8 cellular contexts compared by ENCODE assay signal in the genomic region with DNA sequence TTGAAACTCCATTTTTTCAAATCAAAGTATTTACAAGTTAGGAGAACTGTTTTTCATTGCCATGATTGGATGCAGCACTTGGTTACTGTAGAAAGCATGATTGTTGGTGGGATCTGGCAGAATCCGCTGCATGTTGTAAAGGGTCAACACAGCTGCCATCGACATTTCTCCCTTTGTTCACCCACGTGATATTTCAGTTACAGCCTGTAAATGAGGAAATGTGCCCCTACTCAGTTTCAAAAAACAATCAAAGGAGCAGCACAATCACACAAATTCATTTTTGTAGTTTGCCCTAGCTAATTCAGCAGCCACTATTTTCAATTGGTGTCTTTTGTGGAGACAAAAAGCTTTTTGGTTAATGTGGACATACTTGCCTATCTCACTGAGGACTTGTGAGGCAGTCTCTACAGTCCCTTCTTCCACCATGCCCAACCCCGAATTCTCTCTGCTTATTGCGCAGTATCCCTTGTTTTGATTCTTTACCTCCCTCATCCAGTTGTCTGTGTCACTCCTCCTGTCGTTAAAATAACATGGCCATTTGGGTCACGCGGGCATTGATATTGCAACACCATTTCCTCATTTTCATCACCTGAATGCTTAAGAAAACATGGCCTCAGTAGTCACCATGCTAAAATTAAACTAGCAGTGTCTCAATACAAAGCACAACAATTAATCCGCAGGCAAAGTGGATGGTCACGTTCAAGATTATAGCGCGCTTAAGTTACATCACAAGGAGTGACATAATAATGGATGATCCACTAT. TPM values are rescaled to one million over a fixed set of nuclear protein-coding genes. Genes with fewer than 3 reads are reported as not detected.
DNase-seq lines count a peak whose midpoint lies in the region; ATAC-seq and TF ChIP-seq lines count a peak whose summit lies in the region.

No MANE protein-coding gene starts in this region.

- CTCF ChIA-PET in CD4-positive, alpha-beta memory T cell (lab: Charles Lee; ENCODE audit: partially characterized antibody): no interaction called here

- no peak overlapping the region for H3K27ac ChIP-seq in CD4-positive, alpha-beta memory T cell (ENCODE audit: low read depth, low read length)
- peak overlapping the region; percentile 93 for H3K27ac ChIP-seq in neutrophil

- H3K36me3 Mint-ChIP-seq in CD4-positive, alpha-beta memory T cell: no peaks in the 10 kb centered on the region
- H3K36me3 Mint-ChIP-seq in activated T-helper 2 cell treated with anti-CD3 and anti-CD28 coated beads, Interferon-gamma antibody, Interleukin-2, Interleukin-4, amounts not matched to agents 10 μg/mL and 5 μg/mL and 100 μg/mL, durations not matched to agents 14 hours and 24 hours and 36 hours (ENCODE audit: low read depth): peaks cover 5% of the 10 kb centered on the region
- peaks cover 0 to 6% (median 0%) of the 10 kb centered on the region in 3 donors for H3K36me3 Mint-ChIP-seq in naive thymus-derived CD8-positive, alpha-beta T cell

- H3K4me1 Mint-ChIP-seq in CD4-positive, alpha-beta memory T cell: peaks cover 14 to 42% (median 31%) of the 10 kb centered on the region in 4 donors
- peaks cover 52% of the 10 kb centered on the region for H3K4me1 Mint-ChIP-seq in activated T-helper 2 cell treated with anti-CD3 and anti-CD28 coated beads, Interferon-gamma antibody, Interleukin-2, Interleukin-4, amounts not matched to agents 10 μg/mL and 5 μg/mL and 100 μg/mL, durations not matched to agents 14 hours and 24 hours and 36 hours (ENCODE audit: low read depth)
- peaks cover 6 to 53% (median 16%) of the 10 kb centered on the region in 4 donors for H3K4me1 Mint-ChIP-seq in naive thymus-derived CD8-positive, alpha-beta T cell

- peaks cover 45% of the 10 kb centered on the region for H3K4me1 ChIP-seq in CD4-positive, alpha-beta memory T cell (ENCODE audit: insufficient read depth, low read length)
- peaks cover 78% of the 10 kb centered on the region in 2 experiments for H3K4me1 ChIP-seq in neutrophil (ENCODE audit: control insufficient read depth in 1 of 2, insufficient read depth in 1 of 2, low read depth in 1 of 2, low read length in 1 of 2)

- H3K36me3 ChIP-seq in CD4-positive, alpha-beta memory T cell (ENCODE audit: insufficient read depth, low read length): no peaks in the 10 kb centered on the region
- no peaks in the 10 kb centered on the region for H3K36me3 ChIP-seq in neutrophil

- ATAC-seq in GM19463 (IDR thresholded peaks at IDR 0.05; ENCODE audit: unreplicated experiment) (no peak), GM18519 (IDR thresholded peaks at IDR 0.05; ENCODE audit: low FRiP score, unreplicated experiment) (no peak)
- ATAC-seq in naive thymus-derived CD8-positive, alpha-beta T cell: no peak

- H3K27ac Mint-ChIP-seq in CD4-positive, alpha-beta memory T cell: peak overlapping the region in 2 of 7 donors; percentile 32 to 73
- H3K27ac Mint-ChIP-seq in activated T-helper 2 cell treated with anti-CD3 and anti-CD28 coated beads, Interferon-gamma antibody, Interleukin-2, Interleukin-4, amounts not matched to agents 10 μg/mL and 5 μg/mL and 100 μg/mL, durations not matched to agents 14 hours and 24 hours and 36 hours: no peak overlapping the region
- H3K27ac Mint-ChIP-seq in naive thymus-derived CD8-positive, alpha-beta T cell: peak overlapping the region in 1 of 10 donors; percentile 45

- POLR2A ChIA-PET in CD4-positive, alpha-beta memory T cell (lab: Charles Lee; ENCODE audit: partially characterized antibody): interaction anchor here (1.4 to 10.5 kb wide), 3 partner anchors 12 to 290 kb away, joined by 5 to 104 read pairs (median 6); a partner anchor contains a TSS
- POLR2A ChIA-PET in naive thymus-derived CD8-positive, alpha-beta T cell (lab: Charles Lee): no interaction called here

- peaks cover 0 to 2% (median 0%) of the 10 kb centered on the region in 8 donors for H3K9me3 Mint-ChIP-seq in CD4-positive, alpha-beta memory T cell
- H3K9me3 Mint-ChIP-seq in activated T-helper 2 cell treated with anti-CD3 and anti-CD28 coated beads, Interferon-gamma antibody, Interleukin-2, Interleukin-4, amounts not matched to agents 10 μg/mL and 5 μg/mL and 100 μg/mL, durations not matched to agents 14 hours and 24 hours and 36 hours: peaks cover 17% of the 10 kb centered on the region
- peaks cover 0 to 6% (median 0%) of the 10 kb centered on the region in 9 donors for H3K9me3 Mint-ChIP-seq in naive thymus-derived CD8-positive, alpha-beta T cell

- no peak overlapping the region for H3K4me3 ChIP-seq in CD4-positive, alpha-beta memory T cell (ENCODE audit: low read length in 2 of 2)
- peak overlapping the region; percentile 37 to 52 for H3K4me3 ChIP-seq in neutrophil (ENCODE audit: low read depth in 1 of 2, low read length in 1 of 2)

- H3K9me3 ChIP-seq in CD4-positive, alpha-beta memory T cell (ENCODE audit: control insufficient read depth in 1 of 2, low read length in 2 of 2): no peaks in the 10 kb centered on the region
- no peaks in the 10 kb centered on the region for H3K9me3 ChIP-seq in neutrophil

- H3K27me3 Mint-ChIP-seq in CD4-positive, alpha-beta memory T cell: no peaks in the 10 kb centered on the region
- H3K27me3 Mint-ChIP-seq in activated T-helper 2 cell treated with anti-CD3 and anti-CD28 coated beads, Interferon-gamma antibody, Interleukin-2, Interleukin-4, amounts not matched to agents 10 μg/mL and 5 μg/mL and 100 μg/mL, durations not matched to agents 14 hours and 24 hours and 36 hours (ENCODE audit: low read depth): no peaks in the 10 kb centered on the region
- peaks cover 0 to 1% (median 0%) of the 10 kb centered on the region in 5 donors for H3K27me3 Mint-ChIP-seq in naive thymus-derived CD8-positive, alpha-beta T cell

- TF ChIP-seq CTCF in neutrophil (IDR thresholded peaks at IDR 0.05): peak; percentile 26

- intact Hi-C loops in CD4-positive, alpha-beta memory T cell (cut with micrococcal nuclease): loop anchor here (10.0 kb wide), 1 partner anchor 327 kb away; no protein-coding TSS in a partner anchor
- intact Hi-C loops in activated T-helper 2 cell treated with anti-CD3 and anti-CD28 coated beads, Interferon-gamma antibody, Interleukin-2, Interleukin-4, amounts not matched to agents 10 μg/mL and 5 μg/mL and 100 μg/mL, durations not matched to agents 14 hours and 24 hours and 36 hours (cut with micrococcal nuclease): loop anchor here (1.0 to 5.0 kb wide), 4 partner anchors 54 to 329 kb away; a partner anchor contains a TSS
- intact Hi-C loops in posterior vena cava (cut with DNase I): no loop called here

- DNase-seq in CD4-positive, alpha-beta memory T cell: no peak
- peak; percentile 91 for DNase-seq in MV-4-11 (lab: John Stamatoyannopoulos, UW)
- no peak for DNase-seq in activated T-helper 2 cell treated with anti-CD3 and anti-CD28 coated beads, Interferon-gamma antibody, Interleukin-2, Interleukin-4, amounts not matched to agents 10 μg/mL and 5 μg/mL and 100 μg/mL, durations not matched to agents 14 hours and 24 hours and 36 hours (ENCODE audit: low spot score)
- no peak for DNase-seq in naive thymus-derived CD8-positive, alpha-beta T cell
- DNase-seq in posterior vena cava (ENCODE audit: low spot score): no peak

- H3K4me3 Mint-ChIP-seq in CD4-positive, alpha-beta memory T cell: peak overlapping the region in 5 of 8 donors; percentile 32 to 82 (median 71)
- H3K4me3 Mint-ChIP-seq in activated T-helper 2 cell treated with anti-CD3 and anti-CD28 coated beads, Interferon-gamma antibody, Interleukin-2, Interleukin-4, amounts not matched to agents 10 μg/mL and 5 μg/mL and 100 μg/mL, durations not matched to agents 14 hours and 24 hours and 36 hours (ENCODE audit: low read depth): peak overlapping the region; percentile 8
- H3K4me3 Mint-ChIP-seq in naive thymus-derived CD8-positive, alpha-beta T cell: peak overlapping the region in 1 of 10 donors; percentile 2

- H3K27me3 ChIP-seq in CD4-positive, alpha-beta memory T cell (ENCODE audit: insufficient read depth, low read length): no peaks in the 10 kb centered on the region
- H3K27me3 ChIP-seq in neutrophil: no peaks in the 10 kb centered on the region

RNA-seq across cellular contexts. Expression of a gene that starts 6.4 kb away (rescaled TPM):
- total RNA-seq in CD4-positive, alpha-beta memory T cell: not detected
- polyA plus RNA-seq in CD4-positive, alpha-beta memory T cell: not detected
- not detected in 2 replicates for total RNA-seq in activated T-helper 2 cell treated with anti-CD3 and anti-CD28 coated beads, Interferon-gamma antibody, Interleukin-2, Interleukin-4, amounts not matched to agents 10 μg/mL and 5 μg/mL and 100 μg/mL, durations not matched to agents 14 hours and 24 hours and 36 hours
- not detected for total RNA-seq in naive thymus-derived CD8-positive, alpha-beta T cell
- not detected for polyA plus RNA-seq in naive thymus-derived CD8-positive, alpha-beta T cell
- total RNA-seq in posterior vena cava: not detected

RNA-seq across cellular contexts. Expression of a gene that starts 24.0 kb away (rescaled TPM):
- 10 to 100 TPM; 85.6 to 87.2 TPM for total RNA-seq in CD4-positive, alpha-beta memory T cell
- 10 to 100 TPM; 42.5 to 63.4 TPM for polyA plus RNA-seq in CD4-positive, alpha-beta memory T cell
- 49.6 and 51.3 TPM in 2 replicates for total RNA-seq in activated T-helper 2 cell treated with anti-CD3 and anti-CD28 coated beads, Interferon-gamma antibody, Interleukin-2, Interleukin-4, amounts not matched to agents 10 μg/mL and 5 μg/mL and 100 μg/mL, durations not matched to agents 14 hours and 24 hours and 36 hours
- total RNA-seq in naive thymus-derived CD8-positive, alpha-beta T cell: 10 to 100 TPM; 75.0 to 80.6 TPM
- polyA plus RNA-seq in naive thymus-derived CD8-positive, alpha-beta T cell: 10 to 100 TPM; 36.0 to 51.9 (median 40.8) TPM
- 10 to 100 TPM; 63.9 to 68.5 TPM for total RNA-seq in posterior vena cava

Comparison
In these comparisons a context has a peak if more than half of its experiments do, and no peak if none do; other contexts are left out.
1. H3K4me3 ChIP-seq: peak in neutrophil (2 of 2); none in CD4-positive, alpha-beta memory T cell (0 of 2).
2. intact Hi-C loops: an anchor here in CD4-positive, alpha-beta memory T cell (10.0 kb wide) and activated T-helper 2 cell treated with anti-CD3 and anti-CD28 coated beads, Interferon-gamma antibody, Interleukin-2, Interleukin-4, amounts not matched to agents 10 μg/mL and 5 μg/mL and 100 μg/mL, durations not matched to agents 14 hours and 24 hours and 36 hours (1.0 to 5.0 kb wide); none called in posterior vena cava.